23 cellular contexts compared by ENCODE assay signal in the genomic region with DNA sequence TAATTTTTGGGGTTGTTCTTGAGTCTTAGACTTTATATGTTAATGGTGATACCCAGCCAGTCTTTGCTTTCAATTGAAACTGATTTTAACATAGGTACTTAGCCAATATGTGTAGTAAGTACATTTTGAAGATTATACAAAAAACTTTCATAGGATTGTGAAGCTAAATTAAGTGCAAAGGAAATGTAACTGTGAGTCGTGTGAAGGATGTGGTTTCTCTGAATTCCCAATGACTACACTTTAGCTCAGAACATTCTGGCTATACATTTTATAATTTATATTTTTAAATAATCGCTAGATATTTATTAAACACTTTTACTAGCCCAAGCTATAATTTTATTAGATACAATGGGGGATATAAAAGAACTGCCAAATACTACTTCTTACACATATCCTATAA.
"Had no signal": no experiment of that assay in that cellular context is flagged by ENCODE, and none has a peak within 500 bp of the region (broad histone marks: within the 10 kb centered on the region; RNA-seq: fewer than 3 reads in every experiment).

No MANE protein-coding gene starts in this region.

- H3K9me3 ChIP-seq: body of pancreas, left ventricle myocardium inferior, prostate gland, stomach, vagina had no signal

- H3K4me1 ChIP-seq: body of pancreas, left ventricle myocardium inferior, prostate gland, stomach, vagina had no signal

- H3K36me3 ChIP-seq: left ventricle myocardium inferior, prostate gland, stomach, vagina had no signal

- DNase-seq: activated CD4-positive, alpha-beta memory T cell treated with anti-CD3 and anti-CD28 coated beads for 36 hours; activated CD4-positive, alpha-beta T cell treated with anti-CD3 and anti-CD28 coated beads for 36 hours; activated naive CD4-positive, alpha-beta T cell; activated naive CD8-positive, alpha-beta T cell treated with anti-CD3 and anti-CD28 coated beads for 36 hours; activated T-cell treated with anti-CD3 and anti-CD28 coated beads for 4 hours; amniotic stem cell; body of pancreas; caudate nucleus; effector memory CD8-positive, alpha-beta T cell; hypothalamus; left ventricle myocardium inferior; naive B cell; right cardiac atrium; stimulated activated CD4-positive, alpha-beta T cell treated with anti-CD3 and anti-CD28 coated beads, Interleukin-15, amount 100 ng/mL, for 24 hours; stimulated activated CD4-positive, alpha-beta T cell treated with anti-CD3 and anti-CD28 coated beads, Interleukin-4, amount 100 ng/mL, for 1 hour; stomach; T-helper 2 cell; trophoblast cell had no signal

- H3K27me3 ChIP-seq: body of pancreas, stomach, vagina had no signal

- FAIRE-seq: keratinocyte had no signal

- ATAC-seq: activated CD4-positive, alpha-beta T cell treated with anti-CD3 and anti-CD28 coated beads for 36 hours; body of pancreas; effector memory CD8-positive, alpha-beta T cell; right cardiac atrium; WTC11 had no signal

- H3K27ac ChIP-seq: body of pancreas, left ventricle myocardium inferior, prostate gland, skin epidermis, stomach, vagina had no signal

- H3K4me3 ChIP-seq: body of pancreas, left ventricle myocardium inferior, prostate gland, skin epidermis, stomach, vagina had no signal
